In the genomic region with DNA sequence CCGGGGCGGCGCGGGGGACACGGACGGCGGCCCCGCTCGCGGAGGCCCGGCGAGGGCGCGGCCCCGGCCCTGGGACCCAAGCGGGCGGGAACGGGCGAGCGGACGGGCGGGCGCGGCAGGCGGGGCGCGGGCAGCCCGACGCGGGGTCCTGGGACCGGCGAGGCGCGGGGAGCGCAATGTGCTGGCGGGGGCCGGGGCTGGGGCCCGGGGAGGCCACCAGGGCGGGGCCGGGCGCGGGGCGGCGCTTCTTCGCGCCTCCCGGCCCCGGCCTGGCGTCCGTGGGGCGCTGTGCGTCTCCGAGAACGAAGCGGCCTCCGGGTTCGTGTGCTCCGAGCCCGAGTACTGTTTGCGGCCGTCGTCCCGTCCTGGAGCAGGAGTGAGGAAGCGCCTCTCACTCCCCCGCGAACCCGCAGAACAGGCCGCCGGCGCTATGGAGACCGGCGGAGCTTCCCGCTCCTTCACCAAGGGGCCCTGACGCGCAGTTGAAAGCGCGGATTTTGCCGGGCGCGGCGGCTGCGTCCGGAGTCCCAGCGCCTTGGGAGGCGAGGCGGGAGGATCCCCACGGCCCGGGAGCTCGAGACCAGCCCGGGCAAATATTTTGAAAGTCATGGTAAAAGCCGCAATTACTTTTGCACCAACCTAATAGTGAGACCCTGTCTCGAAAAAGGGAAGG, we compare ENCODE assay signal across 8 cellular contexts. TPM values are rescaled to one million over a fixed set of nuclear protein-coding genes. Genes with fewer than 3 reads are reported as not detected.
DNase-seq lines count a peak whose midpoint lies in the region; ATAC-seq and TF ChIP-seq lines count a peak whose summit lies in the region.

No MANE protein-coding gene starts in this region.

- TF ChIP-seq RAD21 in IMR-90 (IDR thresholded peaks at IDR 0.05; ENCODE audit: low read length) = no peak

- no peaks in the 10 kb centered on the region for H3K27me3 Mint-ChIP-seq in activated T-helper 2 cell treated with anti-CD3 and anti-CD28 coated beads, Interferon-gamma antibody, Interleukin-2, Interleukin-4, amounts not matched to agents 10 μg/mL and 5 μg/mL and 100 μg/mL, durations not matched to agents 14 hours and 24 hours and 36 hours (ENCODE audit: low read depth)
- no peaks in the 10 kb centered on the region for H3K27me3 Mint-ChIP-seq in nephron (ENCODE audit: low read depth)

- H4K20me1 ChIP-seq in IMR-90 (ENCODE audit: insufficient read depth, low read length) = peaks cover 41% of the 10 kb centered on the region

- H2AK5ac ChIP-seq in IMR-90 (ENCODE audit: low read depth, low read length) = peak overlapping the region; percentile 4; the same call in 1 of the 2 replicates

- H3K4me1 Mint-ChIP-seq in activated T-helper 2 cell treated with anti-CD3 and anti-CD28 coated beads, Interferon-gamma antibody, Interleukin-2, Interleukin-4, amounts not matched to agents 10 μg/mL and 5 μg/mL and 100 μg/mL, durations not matched to agents 14 hours and 24 hours and 36 hours (ENCODE audit: low read depth) = peaks cover 17% of the 10 kb centered on the region
- H3K4me1 Mint-ChIP-seq in nephron = peaks cover 18% of the 10 kb centered on the region

- H2BK5ac ChIP-seq in IMR-90 (ENCODE audit: low read depth, low read length, poor library complexity, severe bottlenecking) = peak overlapping the region; percentile 94

- H3K4me3 ChIP-seq in IMR-90 (ENCODE audit: insufficient read depth, low read depth, low read length) (peak overlapping the region; percentile 65), fibroblast of pulmonary artery (replicated peaks; ENCODE audit: low read depth, low read length) (peak overlapping the region; percentile 69)

- H3K9me1 ChIP-seq in IMR-90 (ENCODE audit: insufficient read depth, low read length) = peaks cover 9% of the 10 kb centered on the region

- H3K4me1 ChIP-seq in IMR-90 (ENCODE audit: control insufficient read depth, insufficient read depth, low read length) = peaks cover 7% of the 10 kb centered on the region

- peak overlapping the region; percentile 62; the same call in 1 of the 2 replicates for H4K91ac ChIP-seq in IMR-90 (ENCODE audit: insufficient read depth, low read depth, low read length)

- H3K9me3 ChIP-seq in IMR-90 (ENCODE audit: control insufficient read depth, insufficient read depth, low read length) = no peaks in the 10 kb centered on the region

- H2AFZ ChIP-seq in IMR-90 (replicated peaks; ENCODE audit: low read length, poor library complexity) = peak overlapping the region; percentile 98

- POLR2A ChIA-PET in IMR-90 (lab: Charles Lee; ENCODE audit: unreplicated experiment) = no interaction called here

- H3K4me2 ChIP-seq in IMR-90 (ENCODE audit: low read depth, low read length) = peak overlapping the region; percentile 72

- H3K18ac ChIP-seq in IMR-90 (ENCODE audit: low read depth, low read length) = peak overlapping the region; percentile 4; the same call in 1 of the 2 replicates

- in situ Hi-C loops in IMR-90 (cut with MboI; ENCODE audit: low sequenced_read_pairs) = no loop called here

- 0% methylated on average over 26 of the region's 92 CpGs; no CpG with 5 or more reads in 1 of the 2 experiments for WGBS in IMR-90 (ENCODE audit: extremely low coverage in 2 of 2, insufficient read length in 1 of 2), 2 experiments

- peak; percentile 69 for ATAC-seq in GM21526 (IDR thresholded peaks at IDR 0.05; ENCODE audit: low FRiP score, unreplicated experiment)
- peak; percentile 92 for ATAC-seq in IMR-90 (ENCODE audit: low read depth)

- H3K36me3 ChIP-seq in IMR-90 (ENCODE audit: control insufficient read depth, insufficient read depth, low read length) = peaks cover 3% of the 10 kb centered on the region

- H3K27ac ChIP-seq in IMR-90 (ENCODE audit: insufficient read depth, low read length) = peak overlapping the region; percentile 82

- H3K23ac ChIP-seq in IMR-90 (ENCODE audit: low read depth, low read length) = peak overlapping the region; percentile 86; the same call in 1 of the 2 replicates

- H3K79me1 ChIP-seq in IMR-90 (ENCODE audit: low read depth in 1 of 2, low read length in 2 of 2) = peaks cover 0 to 32% of the 10 kb centered on the region in 2 experiments; a peak in 3 of 4 replicates

- no peak overlapping the region for H2BK15ac ChIP-seq in IMR-90 (ENCODE audit: low read depth, low read length)

- DNase-seq in DMS53 (lab: John Stamatoyannopoulos, UW) = peak; percentile 97
- DNase-seq in IMR-90 = peak; percentile 87
- DNase-seq in RPMI8226 = peak; percentile 89
- DNase-seq in activated T-helper 2 cell treated with anti-CD3 and anti-CD28 coated beads, Interferon-gamma antibody, Interleukin-2, Interleukin-4, amounts not matched to agents 10 μg/mL and 5 μg/mL and 100 μg/mL, durations not matched to agents 14 hours and 24 hours and 36 hours (ENCODE audit: low spot score) = peak; percentile 81
- peak; percentile 90 for DNase-seq in fibroblast of pulmonary artery (ENCODE audit: low read depth)
- peak; percentile 84 for DNase-seq in stimulated activated naive CD4-positive, alpha-beta T cell treated with Interleukin-2 at 50 U/mL for 16 hours (lab: John Stamatoyannopoulos, UW)

- H4K8ac ChIP-seq in IMR-90 (ENCODE audit: low read depth in 2 of 2, low read length in 2 of 2) = peak overlapping the region; percentile 68 to 87

- peak overlapping the region; percentile 84 for H3K4ac ChIP-seq in IMR-90 (ENCODE audit: low read depth, low read length)

- peak overlapping the region; percentile 76 for H3K9ac ChIP-seq in IMR-90 (ENCODE audit: low read depth, low read length)

- peak overlapping the region; percentile 60 for H3K27ac Mint-ChIP-seq in activated T-helper 2 cell treated with anti-CD3 and anti-CD28 coated beads, Interferon-gamma antibody, Interleukin-2, Interleukin-4, amounts not matched to agents 10 μg/mL and 5 μg/mL and 100 μg/mL, durations not matched to agents 14 hours and 24 hours and 36 hours
- H3K27ac Mint-ChIP-seq in nephron = peak overlapping the region; percentile 56 to 87 (median 85)

- no peaks in the 10 kb centered on the region for H3K27me3 ChIP-seq in IMR-90 (ENCODE audit: control insufficient read depth, insufficient read depth, low read length)

- H2BK120ac ChIP-seq in IMR-90 (ENCODE audit: low read depth, low read length) = peak overlapping the region; percentile 70

- TF ChIP-seq POLR2A in IMR-90 (IDR thresholded peaks at IDR 0.05; ENCODE audit: low read depth, low read length) = peak; percentile 88

- H4K5ac ChIP-seq in IMR-90 (ENCODE audit: low read depth, low read length) = no peak overlapping the region; the same call in 1 of the 2 replicates

- peaks cover 27% of the 10 kb centered on the region for H3K36me3 Mint-ChIP-seq in activated T-helper 2 cell treated with anti-CD3 and anti-CD28 coated beads, Interferon-gamma antibody, Interleukin-2, Interleukin-4, amounts not matched to agents 10 μg/mL and 5 μg/mL and 100 μg/mL, durations not matched to agents 14 hours and 24 hours and 36 hours (ENCODE audit: low read depth)
- peaks cover 20% of the 10 kb centered on the region for H3K36me3 Mint-ChIP-seq in nephron (ENCODE audit: low read depth)

- no peaks in the 10 kb centered on the region for H3K9me3 Mint-ChIP-seq in activated T-helper 2 cell treated with anti-CD3 and anti-CD28 coated beads, Interferon-gamma antibody, Interleukin-2, Interleukin-4, amounts not matched to agents 10 μg/mL and 5 μg/mL and 100 μg/mL, durations not matched to agents 14 hours and 24 hours and 36 hours
- H3K9me3 Mint-ChIP-seq in nephron = no peaks in the 10 kb centered on the region

- TF ChIP-seq CTCF in IMR-90 (conservative IDR thresholded peaks at IDR 0.05; ENCODE audit: low read depth, low read length) = peak; percentile 23; the same call in 1 of the 2 replicates
- no peak for TF ChIP-seq CTCF in fibroblast of pulmonary artery (IDR thresholded peaks at IDR 0.05; ENCODE audit: low read length, missing control alignments)
- peak in 2 of 3 experiments; percentile 8 to 37 for TF ChIP-seq CTCF in nephron (IDR thresholded peaks at IDR 0.05; ENCODE audit: unreplicated experiment in 3 of 3)

- peak overlapping the region; percentile 95 for H2AK9ac ChIP-seq in IMR-90 (replicated peaks; ENCODE audit: low read depth, low read length, poor library complexity)

- peak overlapping the region; percentile 71 for H3K4me3 Mint-ChIP-seq in activated T-helper 2 cell treated with anti-CD3 and anti-CD28 coated beads, Interferon-gamma antibody, Interleukin-2, Interleukin-4, amounts not matched to agents 10 μg/mL and 5 μg/mL and 100 μg/mL, durations not matched to agents 14 hours and 24 hours and 36 hours (ENCODE audit: low read depth)
- H3K4me3 Mint-ChIP-seq in nephron = peak overlapping the region; percentile 75 to 84 (median 82)

- dilution Hi-C loops in IMR-90 (cut with HindIII; ENCODE audit: low sequenced_read_pairs, unreplicated experiment) = no loop called here

- BruUV-seq in IMR-90 (replicated peaks; lab: Mats Ljungman, UMichigan) = no TSS peak

- CTCF ChIA-PET in IMR-90 (lab: Yijun Ruan, JAX) = no interaction called here

- peak overlapping the region; percentile 93; the same call in 1 of the 2 replicates for H3K14ac ChIP-seq in IMR-90 (replicated peaks; ENCODE audit: low read depth, low read length)

- peak overlapping the region; percentile 70; the same call in 1 of the 2 replicates for H3K56ac ChIP-seq in IMR-90 (ENCODE audit: extremely low read depth, insufficient read depth, low read length)

- intact Hi-C loops in IMR-90 (cut with micrococcal nuclease) = no loop called here
- intact Hi-C loops in activated T-helper 2 cell treated with anti-CD3 and anti-CD28 coated beads, Interferon-gamma antibody, Interleukin-2, Interleukin-4, amounts not matched to agents 10 μg/mL and 5 μg/mL and 100 μg/mL, durations not matched to agents 14 hours and 24 hours and 36 hours (cut with micrococcal nuclease) = loop anchor here (1.0 to 10.0 kb wide), 8 partner anchors 47 to 369 kb away; a partner anchor contains a TSS

- no peak overlapping the region for H2BK20ac ChIP-seq in IMR-90 (ENCODE audit: low read depth, low read length)

TF ChIP-seq in IMR-90, 13 proteins besides CTCF, POLR2A, EP300 and RAD21:
- TF ChIP-seq FOS (IDR thresholded peaks at IDR 0.05; ENCODE audit: low read depth, low read length) (no peak), MAZ (IDR thresholded peaks at IDR 0.05; ENCODE audit: borderline replicate concordance, low read depth, low read length) (peak; percentile 60; the same call in 1 of the 2 replicates)
TF ChIP-seq in IMR-90: peak in this region for 1.

RNA-seq across cellular contexts. Expression of a gene that starts 0.4 kb away (rescaled TPM):
- 63.4 and 66.4 TPM in 2 replicates for total RNA-seq in IMR-90 (2012; rRNA removed)
- polyA plus RNA-seq in IMR-90 (2012; rRNA removed) = 80.4 and 82.4 TPM in 2 replicates
- 21.2 and 34.0 TPM in 2 replicates for polyA plus RNA-seq in IMR-90 (2012; cell fraction: cytosol; rRNA removed)
- polyA plus RNA-seq in IMR-90 (2012; cell fraction: nucleus; rRNA removed; ENCODE audit: low replicate concordance) = 229 and 398 TPM in 2 replicates
- total RNA-seq in activated T-helper 2 cell treated with anti-CD3 and anti-CD28 coated beads, Interferon-gamma antibody, Interleukin-2, Interleukin-4, amounts not matched to agents 10 μg/mL and 5 μg/mL and 100 μg/mL, durations not matched to agents 14 hours and 24 hours and 36 hours = 143 and 152 TPM in 2 replicates

RNA-seq across cellular contexts. Expression of a gene that starts 51.4 kb away (rescaled TPM):
- 36.9 and 37.8 TPM in 2 replicates for total RNA-seq in IMR-90 (2012; rRNA removed)
- polyA plus RNA-seq in IMR-90 (2012; rRNA removed) = 24.1 and 25.2 TPM in 2 replicates
- 11.1 and 21.8 TPM in 2 replicates for polyA plus RNA-seq in IMR-90 (2012; cell fraction: cytosol; rRNA removed)
- 8.5 and 14.7 TPM in 2 replicates for polyA plus RNA-seq in IMR-90 (2012; cell fraction: nucleus; rRNA removed; ENCODE audit: low replicate concordance)
- total RNA-seq in activated T-helper 2 cell treated with anti-CD3 and anti-CD28 coated beads, Interferon-gamma antibody, Interleukin-2, Interleukin-4, amounts not matched to agents 10 μg/mL and 5 μg/mL and 100 μg/mL, durations not matched to agents 14 hours and 24 hours and 36 hours = 78.6 and 80.7 TPM in 2 replicates

Comparison
In these comparisons a context has a peak if more than half of its experiments do, and no peak if none do; other contexts are left out.
1. Peak in every context shown above with its lines: DNase-seq, ATAC-seq, H3K4me3 ChIP-seq and H3K27ac ChIP-seq.